ENCODE assay signal across 1 cellular context in genomic region chr20:41339957-41340326, GRCh38.
TF ChIP-seq lines count a peak whose summit lies in the region.

No MANE protein-coding gene starts in this region.

TF ChIP-seq in HepG2, 621 proteins besides CTCF, POLR2A, EP300 and RAD21 (continued from another document and continues in another):
- 0 out of 2 replicates have a peak, but pooled peaks have one; percentile 23 for TF ChIP-seq DZIP1 (CRISPR knock-in tag; IDR thresholded peaks at IDR 0.05)
- TF ChIP-seq THAP11 (CRISPR knock-in tag; IDR thresholded peaks at IDR 0.05), result peak; percentile 52
- no peak; the same call in 1 of the 2 replicates for TF ChIP-seq ZMAT3 (CRISPR knock-in tag; conservative IDR thresholded peaks at IDR 0.05)
- 0 out of 2 replicates have a peak, but pooled peaks have one; percentile 34 for TF ChIP-seq TSC22D2 (CRISPR knock-in tag; IDR thresholded peaks at IDR 0.05; ENCODE audit: borderline replicate concordance)
- TF ChIP-seq THAP9 (CRISPR knock-in tag; IDR thresholded peaks at IDR 0.05; ENCODE audit: borderline replicate concordance), result peak; percentile 80; the same call in 1 of the 2 replicates
- TF ChIP-seq KAT8 (CRISPR knock-in tag; IDR thresholded peaks at IDR 0.05), result peak; percentile 45; the same call in 1 of the 2 replicates
- peak; percentile 71; the same call in 1 of the 2 replicates for TF ChIP-seq PHF21A (CRISPR knock-in tag; IDR thresholded peaks at IDR 0.05)
- TF ChIP-seq SP2 (CRISPR knock-in tag; IDR thresholded peaks at IDR 0.05), result peak; percentile 57
- peak; percentile 74; the same call in 1 of the 2 replicates for TF ChIP-seq UBTF (CRISPR knock-in tag; IDR thresholded peaks at IDR 0.05)
- no peak for TF ChIP-seq SOX6 (IDR thresholded peaks at IDR 0.05)
- peak; percentile 44; the same call in 1 of the 2 replicates for TF ChIP-seq SOX6 (CRISPR knock-in tag; IDR thresholded peaks at IDR 0.05)
- peak; percentile 79; the same call in 1 of the 2 replicates for TF ChIP-seq AKAP8 (CRISPR knock-in tag; IDR thresholded peaks at IDR 0.05)
- TF ChIP-seq ZNF609 (CRISPR knock-in tag; IDR thresholded peaks at IDR 0.05; ENCODE audit: borderline replicate concordance), result peak; percentile 28; the same call in 1 of the 2 replicates
- peak; percentile 80; the same call in 1 of the 2 replicates for TF ChIP-seq ZNF512 (CRISPR knock-in tag; IDR thresholded peaks at IDR 0.05)
- TF ChIP-seq PRDM15 (CRISPR knock-in tag; IDR thresholded peaks at IDR 0.05), result no peak
- TF ChIP-seq ZNF280B (CRISPR knock-in tag; IDR thresholded peaks at IDR 0.05; ENCODE audit: borderline replicate concordance), result peak; percentile 83
- TF ChIP-seq TFE3 (CRISPR knock-in tag; IDR thresholded peaks at IDR 0.05), result no peak
- TF ChIP-seq NRL (CRISPR knock-in tag; IDR thresholded peaks at IDR 0.05; ENCODE audit: borderline replicate concordance), result peak; percentile 87
- peak; percentile 34; the same call in 1 of the 2 replicates for TF ChIP-seq BRCA1 (CRISPR knock-in tag; IDR thresholded peaks at IDR 0.05)
- TF ChIP-seq ARHGAP35 (CRISPR knock-in tag; IDR thresholded peaks at IDR 0.05; ENCODE audit: borderline replicate concordance), result 0 out of 2 replicates have a peak, but pooled peaks have one; percentile 73
- no peak for TF ChIP-seq SP4 (CRISPR knock-in tag; IDR thresholded peaks at IDR 0.05)
- TF ChIP-seq HMGXB4 (CRISPR knock-in tag; IDR thresholded peaks at IDR 0.05; ENCODE audit: borderline replicate concordance in 1 of 2, low read depth in 1 of 2), result peak; percentile 80 to 95
- 0 out of 2 replicates have a peak, but pooled peaks have one; percentile 42 for TF ChIP-seq TFAP4 (IDR thresholded peaks at IDR 0.05; ENCODE audit: borderline replicate concordance, low read depth)
- no peak for TF ChIP-seq ZNF589 (CRISPR knock-in tag; conservative IDR thresholded peaks at IDR 0.05)
